ENCODE assay signal across 7 cellular contexts in the genomic region with DNA sequence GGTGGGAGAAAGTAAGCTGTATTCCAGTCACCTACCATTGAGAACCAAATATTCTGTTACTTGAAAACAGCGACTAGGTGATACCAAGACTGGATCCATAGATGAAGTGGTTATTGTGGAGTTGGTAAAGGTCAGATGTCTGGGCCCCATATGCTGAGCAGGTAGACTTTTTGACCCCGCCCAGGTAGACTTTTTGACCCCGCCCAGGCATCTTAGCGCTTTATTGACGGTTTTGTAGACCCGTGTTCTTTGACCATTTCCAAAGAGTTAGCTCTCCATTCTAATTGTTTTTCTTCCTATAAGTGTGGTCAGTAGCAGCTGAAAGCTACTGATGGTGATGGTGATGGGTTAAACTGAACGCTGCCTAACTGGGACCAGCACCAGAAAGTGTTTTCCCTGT.
"Had no signal": no experiment of that assay in that cellular context is flagged by ENCODE, and none has a peak within 500 bp of the region (broad histone marks: within the 10 kb centered on the region; RNA-seq: fewer than 3 reads in every experiment).

No MANE protein-coding gene starts in this region.

- ATAC-seq: HepG2, K562 had no signal

- H3K27ac Mint-ChIP-seq: IgD-negative memory B cell had no signal

- H3K4me3 Mint-ChIP-seq: IgD-negative memory B cell had no signal

- FAIRE-seq: HepG2, K562 had no signal

- H3K4me3 ChIP-seq: K562 had no signal

- DNase-seq: IMR-90, KBM-7, KG1 had no signal

- H3K9me3 Mint-ChIP-seq: IgD-negative memory B cell had no signal

- H3K4me1 Mint-ChIP-seq: IgD-negative memory B cell had no signal

- H3K27ac ChIP-seq: HL-60 had no signal

- H3K36me3 Mint-ChIP-seq: IgD-negative memory B cell had no signal
